2 cellular contexts compared by ENCODE assay signal in genomic region chr22:47164514-47165337, GRCh38.
A peak's percentile ranks its signal among the peaks of the same experiment; 100 is the strongest.
TF ChIP-seq lines count a peak whose summit lies in the region.

No MANE protein-coding gene starts in this region.

TF ChIP-seq in HepG2, 621 proteins besides CTCF, POLR2A, EP300 and RAD21 (continued from another document and continues in another):
- TF ChIP-seq ZNF24 (IDR thresholded peaks at IDR 0.05) (no peak), AGO2 (optimal IDR thresholded peaks at IDR 0.05; ENCODE audit: low read depth, low read length) (peak; percentile 45), MAX (IDR thresholded peaks at IDR 0.05) (peak; percentile 63), ZNF550 (CRISPR knock-in tag; IDR thresholded peaks at IDR 0.05; ENCODE audit: borderline replicate concordance) (no peak), ZNF616 (CRISPR knock-in tag; IDR thresholded peaks at IDR 0.05; ENCODE audit: low read depth) (no peak), PAXIP1 (CRISPR knock-in tag; conservative IDR thresholded peaks at IDR 0.05) (peak; percentile 67), SOX13 (IDR thresholded peaks at IDR 0.05) (no peak), SOX13 (CRISPR knock-in tag; conservative IDR thresholded peaks at IDR 0.05 in 1 of 2, IDR thresholded peaks at IDR 0.05 in 1 of 2) (peak in 1 of 2 experiments; percentile 59; a peak in 2 of 4 replicates), POGZ (CRISPR knock-in tag; IDR thresholded peaks at IDR 0.05) (peak; percentile 47; the same call in 1 of the 2 replicates), NR2F6 (IDR thresholded peaks at IDR 0.05) (peak; percentile 54), NR2F6 (CRISPR knock-in tag; IDR thresholded peaks at IDR 0.05) (peak; percentile 42), RARA (CRISPR knock-in tag; IDR thresholded peaks at IDR 0.05) (no peak), ZNF687 (CRISPR knock-in tag; IDR thresholded peaks at IDR 0.05) (peak; percentile 80), HNF4A (CRISPR knock-in tag; IDR thresholded peaks at IDR 0.05) (peak; percentile 65), SP5 (CRISPR knock-in tag; IDR thresholded peaks at IDR 0.05; ENCODE audit: borderline replicate concordance, low read depth) (peak; percentile 50; the same call in 1 of the 2 replicates), HNRNPL (IDR thresholded peaks at IDR 0.05; ENCODE audit: low read depth, low read length) (peak; percentile 78), TARDBP (CRISPR knock-in tag; IDR thresholded peaks at IDR 0.05) (0 out of 2 replicates have a peak, but pooled peaks have one; percentile 32), PATZ1 (CRISPR knock-in tag; IDR thresholded peaks at IDR 0.05) (peak; percentile 32; the same call in 1 of the 2 replicates), ZFY (CRISPR knock-in tag; IDR thresholded peaks at IDR 0.05) (0 out of 2 replicates have a peak, but pooled peaks have one; percentile 25), SOX6 (IDR thresholded peaks at IDR 0.05) (no peak), SOX6 (CRISPR knock-in tag; IDR thresholded peaks at IDR 0.05) (peak; percentile 71), NCOR1 (IDR thresholded peaks at IDR 0.05; ENCODE audit: borderline replicate concordance, low read length) (peak; percentile 31; the same call in 1 of the 2 replicates), ZBTB38 (CRISPR knock-in tag; IDR thresholded peaks at IDR 0.05) (peak; percentile 87)

TF ChIP-seq in SK-N-SH treated with all-trans-retinoic acid at 6 μM for 48 hours, 23 proteins besides CTCF, POLR2A, EP300 and RAD21 (continued from another document):
- no peak for TF ChIP-seq PATZ1 (CRISPR knock-in tag; IDR thresholded peaks at IDR 0.05; ENCODE audit: borderline replicate concordance)
- no peak for TF ChIP-seq ZNF565 (CRISPR knock-in tag; conservative IDR thresholded peaks at IDR 0.05; ENCODE audit: low read depth)
- no peak for TF ChIP-seq RARB (CRISPR knock-in tag; IDR thresholded peaks at IDR 0.05)
